ENCODE assay signal across 12 cellular contexts in the genomic region with DNA sequence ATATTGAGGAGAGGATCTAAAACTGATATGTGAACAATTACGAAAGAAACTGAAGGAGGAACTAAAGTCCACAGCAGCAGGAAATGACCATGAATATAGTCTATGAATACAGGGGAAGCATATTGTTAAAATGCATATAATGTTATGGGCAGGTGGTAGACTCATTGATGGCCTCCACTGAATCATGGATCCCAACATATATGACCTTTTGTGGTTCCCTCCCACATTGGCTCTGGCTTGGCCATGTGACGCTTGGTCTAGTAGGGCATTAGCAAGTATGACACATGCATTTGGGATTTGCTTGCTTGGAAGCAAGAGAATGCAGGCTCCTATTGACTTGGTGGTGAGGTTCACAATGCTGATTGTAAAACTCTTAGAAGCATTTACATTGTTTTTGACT. TPM values are rescaled to one million over a fixed set of nuclear protein-coding genes. Genes with fewer than 3 reads are reported as not detected.
A peak's percentile ranks its signal among the peaks of the same experiment; 100 is the strongest.
DNase-seq lines count a peak whose midpoint lies in the region; ATAC-seq, FAIRE-seq and TF ChIP-seq lines count a peak whose summit lies in the region.
"Had no signal": no experiment of that assay in that cellular context is flagged by ENCODE, and none has a peak within 500 bp of the region (broad histone marks: within the 10 kb centered on the region; RNA-seq: fewer than 3 reads in every experiment).

No MANE protein-coding gene starts in this region.

- H3K27ac Mint-ChIP-seq in GM23338 (no peak overlapping the region), endodermal cell (no peak overlapping the region)
- H3K27ac Mint-ChIP-seq: activated CD4-positive, alpha-beta T cell treated with anti-CD3 and anti-CD28 coated beads, Interleukin-2, amount 10 ng/mL, durations not matched to agents 7 days and 5 days; nephron had no signal

- H3K9me3 ChIP-seq in endodermal cell (ENCODE audit: control insufficient read depth, low read length), result no peaks in the 10 kb centered on the region
- H3K9me3 ChIP-seq in small intestine (ENCODE audit: control insufficient read depth, low read depth), result no peaks in the 10 kb centered on the region
- H3K9me3 ChIP-seq: Peyer's patch had no signal

- H3K4me1 Mint-ChIP-seq in GM23338 (peaks cover 2% of the 10 kb centered on the region; the same call in 1 of the 3 replicates), endodermal cell (peaks cover 6% of the 10 kb centered on the region)

- H3K4me3 ChIP-seq in GM23338 (no peak overlapping the region), endodermal cell (ENCODE audit: low read length) (no peak overlapping the region), small intestine (ENCODE audit: low read depth in 1 of 2, low read length in 2 of 2) (no peak overlapping the region)
- H3K4me3 ChIP-seq: Peyer's patch had no signal

- 94 to 98% methylated on average over 1 to 2 of the region's 2 CpGs for WGBS in endodermal cell (ENCODE audit: insufficient coverage in 1 of 2, insufficient read length in 1 of 2), 2 experiments
- 69 to 78% (median 73%) methylated on average over 2 of the region's 2 CpGs for WGBS in small intestine, 3 donors

- ATAC-seq in GM23338, result no peak
- ATAC-seq in HG02973 (IDR thresholded peaks at IDR 0.05; ENCODE audit: unreplicated experiment), result no peak
- ATAC-seq in GM18909 (IDR thresholded peaks at IDR 0.05; ENCODE audit: poor library complexity, unreplicated experiment), result no peak
- no peak for ATAC-seq in GM21528 (IDR thresholded peaks at IDR 0.05; ENCODE audit: low FRiP score, unreplicated experiment)

- H3K4me3 Mint-ChIP-seq in GM23338, result no peak overlapping the region
- no peak overlapping the region for H3K4me3 Mint-ChIP-seq in endodermal cell
- H3K4me3 Mint-ChIP-seq: activated CD4-positive, alpha-beta T cell treated with anti-CD3 and anti-CD28 coated beads, Interleukin-2, amount 10 ng/mL, durations not matched to agents 7 days and 5 days; nephron had no signal

- no peak overlapping the region for H3K4me2 ChIP-seq in GM23338

- TF ChIP-seq CTCF in GM23338 (conservative IDR thresholded peaks at IDR 0.05; ENCODE audit: low read depth in 2 of 2), result no peak
- TF ChIP-seq CTCF in endodermal cell (conservative IDR thresholded peaks at IDR 0.05), result no peak

- H3K4me1 ChIP-seq in GM23338 (ENCODE audit: insufficient read depth) (no peaks in the 10 kb centered on the region), endodermal cell (ENCODE audit: control insufficient read depth, insufficient read depth, low read length) (no peaks in the 10 kb centered on the region), small intestine (ENCODE audit: control insufficient read depth in 2 of 2, insufficient read depth in 1 of 2, low read depth in 1 of 2, low read length in 1 of 2) (no peaks in the 10 kb centered on the region)
- H3K4me1 ChIP-seq: Peyer's patch had no signal

- no peaks in the 10 kb centered on the region for H3F3A ChIP-seq in GM23338 (replicated peaks; ENCODE audit: low read depth)

- H3K9me2 ChIP-seq in GM23338 (ENCODE audit: insufficient read depth), result no peaks in the 10 kb centered on the region

- no peaks in the 10 kb centered on the region for H4K20me1 ChIP-seq in GM23338 (replicated peaks; ENCODE audit: insufficient read depth)

- no peak overlapping the region for H3K27ac ChIP-seq in GM23338 (ENCODE audit: low read depth)
- H3K27ac ChIP-seq in endodermal cell (ENCODE audit: low read depth, low read length), result no peak overlapping the region
- no peak overlapping the region for H3K27ac ChIP-seq in small intestine (ENCODE audit: low read depth in 1 of 2, low read length in 1 of 2)
- H3K27ac ChIP-seq: Peyer's patch had no signal

- no peaks in the 10 kb centered on the region for H3K79me2 ChIP-seq in GM23338 (replicated peaks; ENCODE audit: insufficient read depth)

- H3K9me3 Mint-ChIP-seq in GM23338, result no peaks in the 10 kb centered on the region
- no peaks in the 10 kb centered on the region for H3K9me3 Mint-ChIP-seq in endodermal cell
- H3K9me3 Mint-ChIP-seq: activated CD4-positive, alpha-beta T cell treated with anti-CD3 and anti-CD28 coated beads, Interleukin-2, amount 10 ng/mL, durations not matched to agents 7 days and 5 days; nephron had no signal

- H3K27me3 ChIP-seq in GM23338 (ENCODE audit: insufficient read depth), result no peaks in the 10 kb centered on the region
- H3K27me3 ChIP-seq in endodermal cell (ENCODE audit: control insufficient read depth, insufficient read depth, low read length, poor library complexity, severe bottlenecking), result no peaks in the 10 kb centered on the region
- H3K27me3 ChIP-seq in small intestine (ENCODE audit: control insufficient read depth in 2 of 2, insufficient read depth in 2 of 2, low read length in 2 of 2), result no peaks in the 10 kb centered on the region
- H3K27me3 ChIP-seq: Peyer's patch had no signal

- DNase-seq in GM23338 (ENCODE audit: low spot score) (peak; percentile 28), NCI-H226 (peak; percentile 66), endodermal cell (peak; percentile 53), renal cortical epithelial cell (ENCODE audit: low read depth) (peak; percentile 82), small intestine (no peak)
- DNase-seq: activated CD4-positive, alpha-beta T cell treated with anti-CD3 and anti-CD28 coated beads, Interleukin-2, amount 10 ng/mL, durations not matched to agents 7 days and 5 days; activated gamma-delta T cell treated with Interleukin-2 at 50 U/mL for 16 hours; Peyer's patch had no signal

- H3K27me3 Mint-ChIP-seq in GM23338 (ENCODE audit: insufficient read depth, low read depth, poor library complexity) (no peaks in the 10 kb centered on the region), endodermal cell (ENCODE audit: insufficient read depth) (no peaks in the 10 kb centered on the region)

- FAIRE-seq in small intestine (lab: Jason Lieb, UNC), result no peak

- H3K9ac ChIP-seq in endodermal cell (ENCODE audit: extremely low read depth, low read length, poor library complexity, severe bottlenecking), result no peak overlapping the region

- H3K36me3 ChIP-seq in GM23338 (ENCODE audit: insufficient read depth), result no peaks in the 10 kb centered on the region
- H3K36me3 ChIP-seq in endodermal cell (ENCODE audit: control insufficient read depth, insufficient read depth, low read length), result no peaks in the 10 kb centered on the region
- H3K36me3 ChIP-seq in small intestine (ENCODE audit: control insufficient read depth in 2 of 2, insufficient read depth in 2 of 2, low read length in 2 of 2), result no peaks in the 10 kb centered on the region
- H3K36me3 ChIP-seq: Peyer's patch had no signal

- H3K36me3 Mint-ChIP-seq in GM23338 (ENCODE audit: low read depth) (no peaks in the 10 kb centered on the region), endodermal cell (ENCODE audit: low read depth) (no peaks in the 10 kb centered on the region)

- no peak overlapping the region for H2AFZ ChIP-seq in GM23338

TF ChIP-seq in GM23338, 12 proteins besides CTCF, POLR2A, EP300 and RAD21 (continues in another document):
- TF ChIP-seq EZH2 (IDR thresholded peaks at IDR 0.05; ENCODE audit: low read depth, unreplicated experiment), result no peak
- TF ChIP-seq JUNB (IDR thresholded peaks at IDR 0.05; ENCODE audit: unreplicated experiment), result no peak

RNA-seq across cellular contexts. Expression of a gene that starts 55.2 kb away (rescaled TPM):
- total RNA-seq in GM23338 (2014; rRNA removed; shearing (Covaris generic)), result 27.8 and 35.5 TPM in 2 replicates
- polyA plus RNA-seq in GM23338 (2016; fragmentation: Nextera tagmentation; extraction: Ambion mirVana), result 51.0 and 77.2 TPM in 2 replicates
- 100 to 1,000 TPM; 122 to 150 TPM for total RNA-seq in endodermal cell
- polyA plus RNA-seq in endodermal cell (2013, experiment 1 of 2), result 50.5 TPM
- 58.0 TPM for polyA plus RNA-seq in endodermal cell (2013, experiment 2 of 2)
- 75.7 and 132 TPM in 2 replicates for total RNA-seq in renal cortical epithelial cell
- polyA plus RNA-seq in small intestine, result 10 to 100 TPM; 28.4 to 40.5 (median 34.0) TPM
